In genomic region chr17:66746736-66747135, GRCh38 we compare ENCODE assay signal across 20 cellular contexts.
"Had no signal": no experiment of that assay in that cellular context is flagged by ENCODE, and none has a peak within 500 bp of the region (broad histone marks: within the 10 kb centered on the region; RNA-seq: fewer than 3 reads in every experiment).

No MANE protein-coding gene starts in this region.

- H3K27ac Mint-ChIP-seq: endodermal cell, naive B cell, nephron, progenitor cell of endocrine pancreas had no signal

- H3K9me3 ChIP-seq: tibial artery, upper lobe of right lung, vagina had no signal

- H3K4me1 ChIP-seq: tibial artery, upper lobe of right lung, vagina had no signal

- H3K4me3 Mint-ChIP-seq: endodermal cell, naive B cell, nephron had no signal

- H3K4me3 ChIP-seq: coronary artery, lung, tibial artery, upper lobe of right lung, vagina had no signal

- H3K36me3 ChIP-seq: vagina had no signal

- H3K9me3 Mint-ChIP-seq: endodermal cell, naive B cell, nephron had no signal

- H3K4me1 Mint-ChIP-seq: naive B cell had no signal

- ATAC-seq: left colon, left ventricle myocardium superior, right cardiac atrium, upper lobe of right lung had no signal

- DNase-seq: effector CD4-positive, alpha-beta T cell; endodermal cell; foreskin melanocyte; head of caudate nucleus; hippocampal formation; left colon; left ventricle myocardium superior; mesendoderm; naive B cell; right cardiac atrium; small intestine; stimulated activated CD4-positive, alpha-beta T cell treated with anti-CD3 and anti-CD28 coated beads, Interleukin-12 subunit alpha, Interleukin-12 subunit beta, amount 100 ng/mL, for 4 hours; stimulated activated naive CD4-positive, alpha-beta T cell treated with Interleukin-2 at 50 U/mL for 16 hours; upper lobe of right lung had no signal

- H3K36me3 Mint-ChIP-seq: naive B cell had no signal

- H3K27ac ChIP-seq: coronary artery, tibial artery, upper lobe of right lung, vagina had no signal

- H3K27me3 Mint-ChIP-seq: progenitor cell of endocrine pancreas had no signal

- H3K27me3 ChIP-seq: tibial artery, upper lobe of right lung, vagina had no signal
